In genomic region chr4:40856836-40857362, GRCh38 we compare ENCODE assay signal across 7 cellular contexts.
DNase-seq lines count a peak whose midpoint lies in the region; ATAC-seq and TF ChIP-seq lines count a peak whose summit lies in the region.

No MANE protein-coding gene starts in this region.

- DNase-seq in NCI-H510A treated with DMSO at 0.1 percent for 48 hours (lab: John Stamatoyannopoulos, UW) (peak; percentile 73), activated T-cell treated with anti-CD3 and anti-CD28 coated beads for 4 hours (peak; percentile 33), fibroblast of pulmonary artery (ENCODE audit: low read depth) (peak; percentile 48), neural crest cell (ENCODE audit: low read depth, low spot score) (peak; percentile 72), suprapubic skin (ENCODE audit: low spot score in 2 of 2) (no peak)

- no peaks in the 10 kb centered on the region for H3K9me3 ChIP-seq in suprapubic skin

- ATAC-seq in GM18909 (IDR thresholded peaks at IDR 0.05; ENCODE audit: poor library complexity, unreplicated experiment), result peak; percentile 96
- peak; percentile 82 for ATAC-seq in HG03025 (IDR thresholded peaks at IDR 0.05; ENCODE audit: low FRiP score, unreplicated experiment)

- H3K4me3 Mint-ChIP-seq in neural crest cell, result peak overlapping the region; percentile 93

- H3K27ac ChIP-seq in suprapubic skin, result no peak overlapping the region

- 21% methylated on average over 43 of the region's 51 CpGs for WGBS in suprapubic skin

- H3K4me1 ChIP-seq in suprapubic skin, result peaks cover 10% of the 10 kb centered on the region

- H3K4me1 Mint-ChIP-seq in neural crest cell, result peaks cover 34% of the 10 kb centered on the region

- H3K4me3 ChIP-seq in fibroblast of pulmonary artery (replicated peaks; ENCODE audit: low read depth, low read length), result peak overlapping the region; percentile 46
- H3K4me3 ChIP-seq in suprapubic skin, result peak overlapping the region; percentile 34

- peaks cover 10% of the 10 kb centered on the region for H3K36me3 Mint-ChIP-seq in neural crest cell (ENCODE audit: low read depth)

- TF ChIP-seq POLR2A in suprapubic skin (IDR thresholded peaks at IDR 0.05), result no peak

- TF ChIP-seq CTCF in fibroblast of pulmonary artery (IDR thresholded peaks at IDR 0.05; ENCODE audit: low read length, missing control alignments) (no peak), neural crest cell (conservative IDR thresholded peaks at IDR 0.05) (no peak), suprapubic skin (IDR thresholded peaks at IDR 0.05) (no peak)

- H3K27ac Mint-ChIP-seq in neural crest cell (ENCODE audit: unreplicated experiment), result peak overlapping the region; percentile 98

- no peaks in the 10 kb centered on the region for H3K27me3 Mint-ChIP-seq in neural crest cell (ENCODE audit: low read depth)

- TF ChIP-seq EP300 in suprapubic skin (IDR thresholded peaks at IDR 0.05), result no peak

- H3K36me3 ChIP-seq in suprapubic skin, result no peaks in the 10 kb centered on the region

- no peaks in the 10 kb centered on the region for H3K9me3 Mint-ChIP-seq in neural crest cell

- no peaks in the 10 kb centered on the region for H3K27me3 ChIP-seq in suprapubic skin

Comparison
In these comparisons a context has a peak if more than half of its experiments do, and no peak if none do; other contexts are left out.
1. DNase-seq: peak in NCI-H510A treated with DMSO at 0.1 percent for 48 hours (single experiment), activated T-cell treated with anti-CD3 and anti-CD28 coated beads for 4 hours (single experiment), fibroblast of pulmonary artery (single experiment) and neural crest cell (single experiment); none in suprapubic skin (0 of 2).